8 cellular contexts compared by ENCODE assay signal in the genomic region with DNA sequence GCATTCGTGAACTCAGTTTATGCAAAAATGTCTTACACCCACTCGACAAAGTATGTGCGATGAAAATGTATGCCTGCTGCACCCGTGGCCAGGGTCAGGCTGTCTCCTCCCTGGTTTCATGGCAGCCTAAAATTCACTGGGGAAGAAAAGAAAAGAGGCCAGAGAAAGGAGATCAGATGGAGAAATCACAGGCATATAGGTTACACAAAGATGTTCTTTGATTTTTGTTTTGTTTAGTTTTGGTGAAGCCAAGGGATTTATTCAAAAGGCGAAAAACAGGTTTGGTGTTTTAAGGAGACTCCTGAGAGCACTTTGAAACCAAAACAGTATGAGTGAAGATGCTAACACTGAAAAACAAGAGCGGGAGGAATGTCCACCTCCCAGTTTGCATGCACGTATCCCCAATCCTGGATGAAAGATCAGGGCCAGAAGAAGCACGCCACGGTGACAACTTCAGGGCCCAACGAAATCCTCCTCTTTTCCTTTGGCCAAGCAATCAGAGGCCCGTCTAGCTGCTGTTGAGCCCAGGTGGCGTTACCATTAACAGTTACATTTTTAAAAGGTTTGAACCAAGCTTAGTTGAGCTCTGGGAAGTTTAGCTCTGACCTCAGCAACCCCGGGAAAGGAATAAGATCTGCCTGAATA. TPM values are rescaled to one million over a fixed set of nuclear protein-coding genes. Genes with fewer than 3 reads are reported as not detected.
DNase-seq lines count a peak whose midpoint lies in the region; ATAC-seq, FAIRE-seq and TF ChIP-seq lines count a peak whose summit lies in the region.

No MANE protein-coding gene starts in this region.

- H4K20me1 ChIP-seq in GM23338 (replicated peaks; ENCODE audit: insufficient read depth) = peaks cover 7% of the 10 kb centered on the region; the same call in 1 of the 2 replicates

- peak overlapping the region; percentile 96 for H2AFZ ChIP-seq in GM23338

- H3K27me3 ChIP-seq in GM23338 (ENCODE audit: insufficient read depth) = no peaks in the 10 kb centered on the region
- H3K27me3 ChIP-seq in liver (ENCODE audit: control insufficient read depth in 4 of 4, insufficient read depth in 4 of 4, low read length in 3 of 4) = no peaks in the 10 kb centered on the region

- H3K9me2 ChIP-seq in GM23338 (ENCODE audit: insufficient read depth) = no peaks in the 10 kb centered on the region

- peaks cover 7% of the 10 kb centered on the region; the same call in 1 of the 2 replicates for H3F3A ChIP-seq in GM23338 (replicated peaks; ENCODE audit: low read depth)

- H3K4me1 Mint-ChIP-seq in GM23338 (peaks cover 34% of the 10 kb centered on the region), type B pancreatic cell (ENCODE audit: unreplicated experiment) (peaks cover 27% of the 10 kb centered on the region)
- peaks cover 44% of the 10 kb centered on the region for H3K4me1 Mint-ChIP-seq in activated naive CD8-positive, alpha-beta T cell treated with anti-CD3 and anti-CD28 coated beads, Interleukin-2, amount 10 ng/mL, durations not matched to agents 7 days and 5 days

- no peaks in the 10 kb centered on the region for H3K36me3 ChIP-seq in GM23338 (ENCODE audit: insufficient read depth)
- no peaks in the 10 kb centered on the region for H3K36me3 ChIP-seq in liver (ENCODE audit: control insufficient read depth in 4 of 4, insufficient read depth in 3 of 4, low read depth in 1 of 4, low read length in 3 of 4)

- no peaks in the 10 kb centered on the region for H3K9me3 Mint-ChIP-seq in GM23338
- H3K9me3 Mint-ChIP-seq in activated naive CD8-positive, alpha-beta T cell treated with anti-CD3 and anti-CD28 coated beads, Interleukin-2, amount 10 ng/mL, durations not matched to agents 7 days and 5 days = no peaks in the 10 kb centered on the region
- no peaks in the 10 kb centered on the region for H3K9me3 Mint-ChIP-seq in type B pancreatic cell

- ATAC-seq in A549 (peak in 1 of 2 experiments; percentile 5; a peak in 2 of 6 replicates), GM23338 (no peak), GM21381 (IDR thresholded peaks at IDR 0.05; ENCODE audit: unreplicated experiment) (no peak), GM18505 (IDR thresholded peaks at IDR 0.05; ENCODE audit: unreplicated experiment) (no peak)
- ATAC-seq in activated naive CD8-positive, alpha-beta T cell treated with anti-CD3 and anti-CD28 coated beads, Interleukin-2, amount 10 ng/mL, durations not matched to agents 7 days and 5 days (ENCODE audit: low read depth) = no peak

- peak overlapping the region; percentile 66 to 68 for H3K9ac ChIP-seq in liver (ENCODE audit: low read depth in 1 of 2, low read length in 2 of 2)

- 56% methylated on average over 13 of the region's 13 CpGs for WGBS in A549 (ENCODE audit: missing lambda C conversion rate)
- WGBS in liver = 59% methylated on average over 13 of the region's 13 CpGs

- TF ChIP-seq POLR2A in A549 (IDR thresholded peaks at IDR 0.05; ENCODE audit: low read length) = no peak
- no peak for TF ChIP-seq POLR2A in GM18505 (IDR thresholded peaks at IDR 0.05; ENCODE audit: borderline replicate concordance, extremely low read depth, insufficient read depth, insufficient read length)

- H3K27ac Mint-ChIP-seq in GM23338 (peak overlapping the region; percentile 99), type B pancreatic cell (peak overlapping the region; percentile 87)
- peak overlapping the region; percentile 97 for H3K27ac Mint-ChIP-seq in activated naive CD8-positive, alpha-beta T cell treated with anti-CD3 and anti-CD28 coated beads, Interleukin-2, amount 10 ng/mL, durations not matched to agents 7 days and 5 days

- peak overlapping the region; percentile 62 for H3K4me2 ChIP-seq in A549
- peak overlapping the region; percentile 90 for H3K4me2 ChIP-seq in GM23338

- DNase-seq in A549 (ENCODE audit: low read depth in 1 of 2, low spot score in 1 of 2) = no peak
- DNase-seq in GM23338 (ENCODE audit: low spot score) = peak; percentile 53
- peak; percentile 30 for DNase-seq in activated naive CD8-positive, alpha-beta T cell treated with anti-CD3 and anti-CD28 coated beads, Interleukin-2, amount 10 ng/mL, durations not matched to agents 7 days and 5 days
- DNase-seq in type B pancreatic cell (ENCODE audit: extremely low spot score, unreplicated experiment) = no peak
- no peak for DNase-seq in NCI-H69 (lab: John Stamatoyannopoulos, UW)

- H3K79me2 ChIP-seq in GM23338 (replicated peaks; ENCODE audit: insufficient read depth) = peaks cover 35% of the 10 kb centered on the region

- no peak for TF ChIP-seq EP300 in A549 (IDR thresholded peaks at IDR 0.05)

- no peak for TF ChIP-seq CTCF in A549 (IDR thresholded peaks at IDR 0.05)
- TF ChIP-seq CTCF in GM23338 (conservative IDR thresholded peaks at IDR 0.05; ENCODE audit: low read depth in 2 of 2) = no peak
- TF ChIP-seq CTCF in liver (IDR thresholded peaks at IDR 0.05; ENCODE audit: low read depth, low read length, missing input control) = no peak
- TF ChIP-seq CTCF in type B pancreatic cell (conservative IDR thresholded peaks at IDR 0.05) = no peak

- H3K36me3 Mint-ChIP-seq in GM23338 (ENCODE audit: low read depth) (peaks cover 5% of the 10 kb centered on the region; the same call in 1 of the 3 replicates), type B pancreatic cell (no peaks in the 10 kb centered on the region)
- H3K36me3 Mint-ChIP-seq in activated naive CD8-positive, alpha-beta T cell treated with anti-CD3 and anti-CD28 coated beads, Interleukin-2, amount 10 ng/mL, durations not matched to agents 7 days and 5 days = peaks cover 7% of the 10 kb centered on the region

- CTCF ChIA-PET in A549 (lab: Yijun Ruan, JAX) = interaction anchor here (1.2 kb wide), 1 partner anchor 11 kb away, joined by 3 read pairs; no protein-coding TSS in a partner anchor

- H3K27ac ChIP-seq in A549 (peak overlapping the region; percentile 99 to 100), GM23338 (ENCODE audit: low read depth) (peak overlapping the region; percentile 99), liver (ENCODE audit: low read depth in 1 of 2, low read length in 2 of 2) (peak overlapping the region; percentile 59 to 84)

- H3K27me3 Mint-ChIP-seq in GM23338 (ENCODE audit: insufficient read depth, low read depth, poor library complexity) (no peaks in the 10 kb centered on the region), type B pancreatic cell (no peaks in the 10 kb centered on the region)
- no peaks in the 10 kb centered on the region for H3K27me3 Mint-ChIP-seq in activated naive CD8-positive, alpha-beta T cell treated with anti-CD3 and anti-CD28 coated beads, Interleukin-2, amount 10 ng/mL, durations not matched to agents 7 days and 5 days

- TF ChIP-seq RAD21 in A549 (conservative IDR thresholded peaks at IDR 0.05 in 1 of 2, IDR thresholded peaks at IDR 0.05 in 1 of 2) = no peak
- no peak for TF ChIP-seq RAD21 in liver (IDR thresholded peaks at IDR 0.05)

- no peak for FAIRE-seq in A549 (lab: Jason Lieb, UNC)

- POLR2A ChIA-PET in A549 (lab: Yijun Ruan, JAX) = no interaction called here
- POLR2A ChIA-PET in activated naive CD8-positive, alpha-beta T cell treated with anti-CD3 and anti-CD28 coated beads, Interleukin-2, amount 10 ng/mL, durations not matched to agents 7 days and 5 days (lab: Charles Lee) = interaction anchor here (1.0 kb wide), 1 partner anchor 185 kb away, joined by 3 read pairs; a partner anchor contains a TSS

- no peaks in the 10 kb centered on the region for H3K9me3 ChIP-seq in A549
- no peaks in the 10 kb centered on the region for H3K9me3 ChIP-seq in liver (ENCODE audit: control insufficient read depth in 4 of 4, low read length in 3 of 4)

- H3K4me3 ChIP-seq in A549 (peak overlapping the region; percentile 99), GM23338 (peak overlapping the region; percentile 66), liver (ENCODE audit: low read depth in 1 of 3, low read length in 3 of 3) (peak overlapping the region; percentile 49 to 98 (median 86))

- H3K4me3 Mint-ChIP-seq in GM23338 (peak overlapping the region; percentile 91), type B pancreatic cell (peak overlapping the region; percentile 93)
- peak overlapping the region; percentile 97 for H3K4me3 Mint-ChIP-seq in activated naive CD8-positive, alpha-beta T cell treated with anti-CD3 and anti-CD28 coated beads, Interleukin-2, amount 10 ng/mL, durations not matched to agents 7 days and 5 days

- H3K4me1 ChIP-seq in A549 (peaks cover 19% of the 10 kb centered on the region; the same call in 2 of the 3 replicates), GM23338 (ENCODE audit: insufficient read depth) (peaks cover 31% of the 10 kb centered on the region), liver (ENCODE audit: control insufficient read depth in 4 of 4, insufficient read depth in 4 of 4, low read length in 3 of 4) (peaks cover 3 to 28% (median 10%) of the 10 kb centered on the region in 4 donors)

TF ChIP-seq in A549, 52 proteins besides CTCF, POLR2A, EP300 and RAD21 (continues in another document):
- TF ChIP-seq CHD2 (IDR thresholded peaks at IDR 0.05; ENCODE audit: low read length, partially characterized antibody) = no peak
- TF ChIP-seq MAZ (IDR thresholded peaks at IDR 0.05; ENCODE audit: borderline replicate concordance, low read depth, low read length) = no peak
- no peak for TF ChIP-seq EHMT2 (IDR thresholded peaks at IDR 0.05; ENCODE audit: low read depth)

TF ChIP-seq in GM23338, 12 proteins besides CTCF, POLR2A, EP300 and RAD21 (continues in another document):
- TF ChIP-seq ZNF331 (CRISPR knock-in tag; IDR thresholded peaks at IDR 0.05; ENCODE audit: low read depth) = no peak
- no peak for TF ChIP-seq STAT1 (IDR thresholded peaks at IDR 0.05; ENCODE audit: unreplicated experiment)
- no peak for TF ChIP-seq NANOG (IDR thresholded peaks at IDR 0.05; ENCODE audit: borderline replicate concordance)
- TF ChIP-seq POLR2AphosphoS5 (IDR thresholded peaks at IDR 0.05; ENCODE audit: low read depth) = no peak

TF ChIP-seq in liver, 16 proteins besides CTCF, POLR2A, EP300 and RAD21 (continues in another document):
- no peak for TF ChIP-seq FOXA2 (IDR thresholded peaks at IDR 0.05)
- TF ChIP-seq RXRA (IDR thresholded peaks at IDR 0.05) = no peak
- TF ChIP-seq, protein P1, sequence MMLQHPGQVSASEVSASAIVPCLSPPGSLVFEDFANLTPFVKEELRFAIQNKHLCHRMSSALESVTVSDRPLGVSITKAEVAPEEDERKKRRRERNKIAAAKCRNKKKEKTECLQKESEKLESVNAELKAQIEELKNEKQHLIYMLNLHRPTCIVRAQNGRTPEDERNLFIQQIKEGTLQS (IDR thresholded peaks at IDR 0.05) = no peak

RNA-seq across cellular contexts. Expression of a gene that starts 1.0 kb away (rescaled TPM):
- polyA plus RNA-seq in A549 (2011; rRNA removed) (14.7 and 20.6 TPM in 2 replicates), A549 (2017; fragmentation: RNase III; extraction: RNeasy Plus Mini Kit Qiagen cat#74134 plus additional on column Dnase treatment) (13.7 to 15.2 TPM (median 14.8 TPM) in 3 replicates), GM23338 (2016; fragmentation: Nextera tagmentation; extraction: Ambion mirVana) (20.1 and 23.2 TPM in 2 replicates), liver (1 to 10 TPM; 3.7 to 4.3 TPM)
- polyA plus RNA-seq in A549 (2012; cell fraction: cytosol; rRNA removed) = 3.0 and 3.1 TPM in 2 replicates
- 1.7 and 2.4 TPM in 2 replicates for polyA plus RNA-seq in A549 (2012; cell fraction: nucleus; rRNA removed)
- polyA minus RNA-seq in A549 (2011; rRNA and poly(A)+ RNA removed) = 3.7 and 4.5 TPM in 2 replicates
- total RNA-seq in GM23338 (2014; rRNA removed; shearing (Covaris generic)) = 27.5 and 28.4 TPM in 2 replicates
- total RNA-seq in activated naive CD8-positive, alpha-beta T cell treated with anti-CD3 and anti-CD28 coated beads, Interleukin-2, amount 10 ng/mL, durations not matched to agents 7 days and 5 days = 10 to 100 TPM; 14.4 to 16.0 TPM
- total RNA-seq in liver (10 to 100 TPM in 1 of 2 donors, 1 to 10 TPM in 1; 8.5 to 21.8 TPM), type B pancreatic cell (ENCODE audit: low replicate concordance) (22.2 and 34.0 TPM in 2 replicates)

Comparison
In these comparisons a context has a peak if more than half of its experiments do, and no peak if none do; other contexts are left out.
1. DNase-seq: peak in GM23338 (single experiment) and activated naive CD8-positive, alpha-beta T cell treated with anti-CD3 and anti-CD28 coated beads, Interleukin-2, amount 10 ng/mL, durations not matched to agents 7 days and 5 days (single experiment); none in A549 (0 of 2), type B pancreatic cell (single experiment) and NCI-H69 (single experiment).
2. Peak in every context shown above with its lines, with median percentiles within 50 percentile points of each other: H3K27ac ChIP-seq, H3K4me3 ChIP-seq, H3K27ac Mint-ChIP-seq and H3K4me3 Mint-ChIP-seq.